In genomic region chr16:1530883-1531637, GRCh38 we compare ENCODE assay signal across 11 cellular contexts. TPM values are rescaled to one million over a fixed set of nuclear protein-coding genes. Genes with fewer than 3 reads are reported as not detected.
A peak's percentile ranks its signal among the peaks of the same experiment; 100 is the strongest.
DNase-seq lines count a peak whose midpoint lies in the region; ATAC-seq and TF ChIP-seq lines count a peak whose summit lies in the region.
"Had no signal": no experiment of that assay in that cellular context is flagged by ENCODE, and none has a peak within 500 bp of the region (broad histone marks: within the 10 kb centered on the region; RNA-seq: fewer than 3 reads in every experiment).

No MANE protein-coding gene starts in this region.

- H3K9me3 ChIP-seq in IMR-90 (ENCODE audit: control insufficient read depth, insufficient read depth, low read length) (no peaks in the 10 kb centered on the region), esophagus squamous epithelium (no peaks in the 10 kb centered on the region), thyroid gland (no peaks in the 10 kb centered on the region)

- peaks cover 5 to 23% of the 10 kb centered on the region in 2 experiments; a peak in 3 of 4 replicates for H3K79me1 ChIP-seq in IMR-90 (ENCODE audit: low read depth in 1 of 2, low read length in 2 of 2)

- no peak overlapping the region for H2BK20ac ChIP-seq in IMR-90 (ENCODE audit: low read depth, low read length)

- no peaks in the 10 kb centered on the region for H3K9me3 Mint-ChIP-seq in mesothelial cell of epicardium
- H3K9me3 Mint-ChIP-seq: effector memory CD8-positive, alpha-beta T cell had no signal

- no peak overlapping the region for H3K18ac ChIP-seq in IMR-90 (ENCODE audit: low read depth, low read length)

- H3K27ac ChIP-seq in IMR-90 (ENCODE audit: insufficient read depth, low read length) (no peak overlapping the region), esophagus squamous epithelium (peak overlapping the region; percentile 81 to 92 (median 88)), thyroid gland (peak overlapping the region; percentile 63 to 90 (median 77))

- TF ChIP-seq CTCF in IMR-90 (conservative IDR thresholded peaks at IDR 0.05; ENCODE audit: low read depth, low read length) (no peak), esophagus squamous epithelium (IDR thresholded peaks at IDR 0.05) (no peak), mesothelial cell of epicardium (IDR thresholded peaks at IDR 0.05; ENCODE audit: unreplicated experiment) (no peak), thyroid gland (IDR thresholded peaks at IDR 0.05) (no peak)

- peaks cover 17% of the 10 kb centered on the region for H3K4me1 ChIP-seq in IMR-90 (ENCODE audit: control insufficient read depth, insufficient read depth, low read length)
- peaks cover 40 to 76% (median 42%) of the 10 kb centered on the region in 3 donors for H3K4me1 ChIP-seq in esophagus squamous epithelium
- H3K4me1 ChIP-seq in thyroid gland, result peaks cover 0 to 39% of the 10 kb centered on the region in 2 donors

- WGBS in IMR-90 (ENCODE audit: extremely low coverage in 2 of 2, insufficient read length in 1 of 2), 2 experiments, result 58% methylated on average over 18 of the region's 35 CpGs; no CpG with 5 or more reads in 1 of the 2 experiments
- 62 to 79% methylated on average over 9 to 21 of the region's 35 CpGs for WGBS in esophagus squamous epithelium, 2 donors
- WGBS in thyroid gland, 2 donors, result 59 to 86% methylated on average over 27 to 29 of the region's 35 CpGs

- ATAC-seq in IMR-90 (ENCODE audit: low read depth), result no peak
- ATAC-seq: effector memory CD8-positive, alpha-beta T cell had no signal

- H3K36me3 ChIP-seq in IMR-90 (ENCODE audit: control insufficient read depth, insufficient read depth, low read length), result peaks cover 2% of the 10 kb centered on the region; the same call in 1 of the 2 replicates
- H3K36me3 ChIP-seq in esophagus squamous epithelium, result no peaks in the 10 kb centered on the region
- H3K36me3 ChIP-seq in thyroid gland, result peaks cover 10 to 11% of the 10 kb centered on the region in 2 donors

- H3K23ac ChIP-seq in IMR-90 (ENCODE audit: low read depth, low read length), result no peak overlapping the region

- in situ Hi-C loops in IMR-90 (cut with MboI; ENCODE audit: low sequenced_read_pairs), result no loop called here

- H3K9ac ChIP-seq in IMR-90 (ENCODE audit: low read depth, low read length), result no peak overlapping the region

- no peak for TF ChIP-seq POLR2A in IMR-90 (IDR thresholded peaks at IDR 0.05; ENCODE audit: low read depth, low read length)
- TF ChIP-seq POLR2A in esophagus squamous epithelium (IDR thresholded peaks at IDR 0.05), result peak in 2 of 4 donors; percentile 17 to 20
- no peak for TF ChIP-seq POLR2A in thyroid gland (IDR thresholded peaks at IDR 0.05)

- peak overlapping the region; percentile 69 for H2AFZ ChIP-seq in IMR-90 (replicated peaks; ENCODE audit: low read length, poor library complexity)

- peak overlapping the region; percentile 17 for H3K4me3 Mint-ChIP-seq in mesothelial cell of epicardium
- H3K4me3 Mint-ChIP-seq: effector memory CD8-positive, alpha-beta T cell had no signal

- 0 out of 2 replicates have a peak overlapping the region, but pooled peaks have one; percentile 21 for H2AK5ac ChIP-seq in IMR-90 (ENCODE audit: low read depth, low read length)

- H3K27ac Mint-ChIP-seq in mesothelial cell of epicardium, result peak overlapping the region; percentile 95
- H3K27ac Mint-ChIP-seq: effector memory CD8-positive, alpha-beta T cell had no signal

- H3K56ac ChIP-seq in IMR-90 (ENCODE audit: extremely low read depth, insufficient read depth, low read length), result no peak overlapping the region

- no peaks in the 10 kb centered on the region for H3K27me3 Mint-ChIP-seq in mesothelial cell of epicardium (ENCODE audit: low read depth)
- H3K27me3 Mint-ChIP-seq: effector memory CD8-positive, alpha-beta T cell had no signal

- CTCF ChIA-PET in IMR-90 (lab: Yijun Ruan, JAX), result no interaction called here

- H3K4me3 ChIP-seq in IMR-90 (ENCODE audit: insufficient read depth, low read depth, low read length), result no peak overlapping the region
- H3K4me3 ChIP-seq in esophagus squamous epithelium, result peak overlapping the region in 3 of 4 donors; percentile 54 to 73 (median 65)
- no peak overlapping the region for H3K4me3 ChIP-seq in thyroid gland (replicated peaks in 1 of 3)

- DNase-seq in IMR-90 (peak; percentile 43), esophagus squamous epithelium (lab: John Stamatoyannopoulos, UW) (no peak), mesothelial cell of epicardium (ENCODE audit: low spot score in 2 of 2, unreplicated experiment in 2 of 2) (peak in 1 of 2 experiments; percentile 65), thyroid gland (peak in 1 of 2 donors; percentile 15), NCI-H345 treated with DMSO at 0.1 percent for 48 hours (lab: John Stamatoyannopoulos, UW; ENCODE audit: unreplicated experiment) (no peak), retina (no peak), amygdala (lab: John Stamatoyannopoulos, UW) (no peak)
- no peak for DNase-seq in stimulated activated CD8-positive, alpha-beta memory T cell treated with anti-CD3 and anti-CD28 coated beads, Interleukin-4, amount 100 ng/mL, for 48 hours
- DNase-seq: effector memory CD8-positive, alpha-beta T cell had no signal

- H4K5ac ChIP-seq in IMR-90 (ENCODE audit: low read depth, low read length), result no peak overlapping the region

- no peak overlapping the region for H2BK5ac ChIP-seq in IMR-90 (ENCODE audit: low read depth, low read length, poor library complexity, severe bottlenecking)

- no peak for TF ChIP-seq RAD21 in IMR-90 (IDR thresholded peaks at IDR 0.05; ENCODE audit: low read length)

- no peak overlapping the region for H4K91ac ChIP-seq in IMR-90 (ENCODE audit: insufficient read depth, low read depth, low read length)

- H3K4me2 ChIP-seq in IMR-90 (ENCODE audit: low read depth, low read length), result no peak overlapping the region

- no peak overlapping the region for H2BK120ac ChIP-seq in IMR-90 (ENCODE audit: low read depth, low read length)

- no peaks in the 10 kb centered on the region for H3K36me3 Mint-ChIP-seq in mesothelial cell of epicardium

- H2BK15ac ChIP-seq in IMR-90 (ENCODE audit: low read depth, low read length), result no peak overlapping the region

- dilution Hi-C loops in IMR-90 (cut with HindIII; ENCODE audit: low sequenced_read_pairs, unreplicated experiment), result no loop called here

- no peak overlapping the region for H3K14ac ChIP-seq in IMR-90 (replicated peaks; ENCODE audit: low read depth, low read length)

- H4K8ac ChIP-seq in IMR-90 (ENCODE audit: low read depth in 2 of 2, low read length in 2 of 2), result no peak overlapping the region

- no peaks in the 10 kb centered on the region for H4K20me1 ChIP-seq in IMR-90 (ENCODE audit: insufficient read depth, low read length)

- intact Hi-C loops in IMR-90 (cut with micrococcal nuclease) (no loop called here), esophagus squamous epithelium (cut with DNase I) (no loop called here), thyroid gland (cut with DNase I) (no loop called here)

- POLR2A ChIA-PET in IMR-90 (lab: Charles Lee; ENCODE audit: unreplicated experiment), result no interaction called here

- H2AK9ac ChIP-seq in IMR-90 (replicated peaks; ENCODE audit: low read depth, low read length, poor library complexity), result peak overlapping the region; percentile 63

- H3K4me1 Mint-ChIP-seq in mesothelial cell of epicardium, result peaks cover 62% of the 10 kb centered on the region

- H3K27me3 ChIP-seq in IMR-90 (ENCODE audit: control insufficient read depth, insufficient read depth, low read length) (no peaks in the 10 kb centered on the region), esophagus squamous epithelium (no peaks in the 10 kb centered on the region), thyroid gland (no peaks in the 10 kb centered on the region)

- no peak overlapping the region for H3K4ac ChIP-seq in IMR-90 (ENCODE audit: low read depth, low read length)

- H3K9me1 ChIP-seq in IMR-90 (ENCODE audit: insufficient read depth, low read length), result peaks cover 4% of the 10 kb centered on the region

- no TSS peak for BruUV-seq in IMR-90 (replicated peaks; lab: Mats Ljungman, UMichigan)

TF ChIP-seq in IMR-90, 13 proteins besides CTCF, POLR2A, EP300 and RAD21 (continues in another document):
- no peak for TF ChIP-seq SMC3 (IDR thresholded peaks at IDR 0.05; ENCODE audit: low read depth, low read length)

RNA-seq across cellular contexts. Expression of gene TMEM204, which starts 2.4 kb away (rescaled TPM):
- 7.0 and 7.2 TPM in 2 replicates for total RNA-seq in IMR-90 (2012; rRNA removed)
- 12.3 and 13.2 TPM in 2 replicates for polyA plus RNA-seq in IMR-90 (2012; rRNA removed)
- polyA plus RNA-seq in IMR-90 (2012; cell fraction: cytosol; rRNA removed), result 8.4 and 18.2 TPM in 2 replicates
- 5.3 and 12.8 TPM in 2 replicates for polyA plus RNA-seq in IMR-90 (2012; cell fraction: nucleus; rRNA removed; ENCODE audit: low replicate concordance)
- total RNA-seq in esophagus squamous epithelium, result 10 to 100 TPM in 1 of 4 donors, 1 to 10 TPM in 3; 4.3 to 32.4 (median 7.9) TPM
- total RNA-seq in mesothelial cell of epicardium, result 6.6 to 7.7 TPM (median 6.9 TPM) in 3 replicates
- total RNA-seq in thyroid gland, result 10 to 100 TPM; 38.5 to 85.3 (median 66.0) TPM
- total RNA-seq: Daoy had no signal
- polyA plus RNA-seq: neural cell had no signal

RNA-seq across cellular contexts. Expression of gene TELO2, which starts 37.9 kb away (rescaled TPM):
- total RNA-seq in IMR-90 (2012; rRNA removed) (5.8 and 6.6 TPM in 2 replicates), esophagus squamous epithelium (10 to 100 TPM; 17.0 to 29.3 (median 21.4) TPM), mesothelial cell of epicardium (66.7 to 70.2 TPM (median 69.8 TPM) in 3 replicates), thyroid gland (10 to 100 TPM; 12.5 to 19.4 (median 12.8) TPM)
- polyA plus RNA-seq in IMR-90 (2012; rRNA removed), result 26.6 and 28.2 TPM in 2 replicates
- polyA plus RNA-seq in IMR-90 (2012; cell fraction: cytosol; rRNA removed), result 16.6 and 18.1 TPM in 2 replicates
- 110 and 290 TPM in 2 replicates for polyA plus RNA-seq in IMR-90 (2012; cell fraction: nucleus; rRNA removed; ENCODE audit: low replicate concordance)

RNA-seq across cellular contexts. Expression of gene PTX4, which starts 42.3 kb away (rescaled TPM):
- total RNA-seq in IMR-90 (2012; rRNA removed) (not detected in 2 replicates), esophagus squamous epithelium (not detected), mesothelial cell of epicardium (not detected in 3 replicates), thyroid gland (not detected)
- polyA plus RNA-seq in IMR-90 (2012; rRNA removed), result 0.07 TPM in 1 of 2 replicates, not detected in the other
- polyA plus RNA-seq in IMR-90 (2012; cell fraction: cytosol; rRNA removed), result not detected in 2 replicates
- polyA plus RNA-seq in IMR-90 (2012; cell fraction: nucleus; rRNA removed; ENCODE audit: low replicate concordance), result 0.14 TPM in 1 of 2 replicates, not detected in the other
- total RNA-seq: Daoy had no signal
- polyA plus RNA-seq: neural cell had no signal

RNA-seq across cellular contexts. Expression of gene CLCN7, which starts 56.2 kb away (rescaled TPM):
- 10.8 TPM in 2 replicates for total RNA-seq in IMR-90 (2012; rRNA removed)
- polyA plus RNA-seq in IMR-90 (2012; rRNA removed), result 45.2 and 52.9 TPM in 2 replicates
- 20.3 and 36.5 TPM in 2 replicates for polyA plus RNA-seq in IMR-90 (2012; cell fraction: cytosol; rRNA removed)
- polyA plus RNA-seq in IMR-90 (2012; cell fraction: nucleus; rRNA removed; ENCODE audit: low replicate concordance), result 84.9 and 258 TPM in 2 replicates
- 10 to 100 TPM; 21.5 to 41.2 (median 33.6) TPM for total RNA-seq in esophagus squamous epithelium
- total RNA-seq in mesothelial cell of epicardium, result 94.5 to 96.1 TPM (median 94.6 TPM) in 3 replicates
- total RNA-seq in thyroid gland, result 100 to 1,000 TPM in 2 of 4 donors, 10 to 100 TPM in 2; 50.3 to 144 (median 89.9) TPM

Comparison
In these comparisons a context has a peak if more than half of its experiments do, and no peak if none do; other contexts are left out.
1. H3K4me3 ChIP-seq: peak in esophagus squamous epithelium (3 of 4); none in IMR-90 (single experiment) and thyroid gland (0 of 3).